ENCODE assay signal across 35 cellular contexts in genomic region chr20:63421094-63421692, GRCh38. TPM values are rescaled to one million over a fixed set of nuclear protein-coding genes. Genes with fewer than 3 reads are reported as not detected.
"Had no signal": no experiment of that assay in that cellular context is flagged by ENCODE, and none has a peak within 500 bp of the region (broad histone marks: within the 10 kb centered on the region; RNA-seq: fewer than 3 reads in every experiment).

No MANE protein-coding gene starts in this region.

- FAIRE-seq: colon had no signal

- H3K36me3 ChIP-seq: adrenal gland, esophagus muscularis mucosa, gastrocnemius medialis, heart left ventricle had no signal

- H3K4me1 ChIP-seq: adrenal gland, body of pancreas, esophagus muscularis mucosa, foreskin keratinocyte, gastrocnemius medialis, heart left ventricle had no signal

- H3K27ac Mint-ChIP-seq: activated CD4-positive, alpha-beta memory T cell treated with anti-CD3 and anti-CD28 coated beads for 36 hours; activated CD4-positive, alpha-beta T cell treated with anti-CD3 and anti-CD28 coated beads for 36 hours; activated CD4-positive, alpha-beta T cell treated with anti-CD3 and anti-CD28 coated beads, Interleukin-2, amount 10 ng/mL, durations not matched to agents 24 days and 14 days; activated CD8-positive, alpha-beta memory T cell treated with anti-CD3 and anti-CD28 coated beads, Interleukin-2, amount 10 ng/mL, durations not matched to agents 7 days and 5 days; activated CD8-positive, alpha-beta T cell treated with anti-CD3 and anti-CD28 coated beads, Interleukin-2, amount 10 ng/mL, durations not matched to agents 7 days and 5 days; activated naive CD4-positive, alpha-beta T cell treated with anti-CD3 and anti-CD28 coated beads for 36 hours; activated naive CD4-positive, alpha-beta T cell treated with anti-CD3 and anti-CD28 coated beads, Interleukin-2, amount 50 U/mL, for 24 hours; activated naive CD8-positive, alpha-beta T cell treated with anti-CD3 and anti-CD28 coated beads for 36 hours; activated naive CD8-positive, alpha-beta T cell treated with anti-CD3 and anti-CD28 coated beads, Interleukin-2, amount 50 U/mL, for 24 hours; activated T-helper 1 cell treated with anti-CD3 and anti-CD28 coated beads, Interleukin-12 subunit alpha, Interleukin-12 subunit beta, Interleukin-2, Interleukin-4 antibody, amounts not matched to agents 30 ng/mL and 10 ng/mL and 1 ng/mL, durations not matched to agents 14 hours and 24 hours and 36 hours; activated T-helper 2 cell treated with anti-CD3 and anti-CD28 coated beads, Interferon-gamma antibody, Interleukin-2, Interleukin-4, amounts not matched to agents 10 μg/mL and 5 μg/mL and 100 μg/mL, durations not matched to agents 14 hours and 24 hours and 36 hours; effector memory CD8-positive, alpha-beta T cell; T-helper 1 cell treated with Interleukin-12 subunit alpha and Interleukin-12 subunit beta and Interleukin-4 antibody, amounts not matched to agents 30 μg/mL and 1 μg/mL, for 36 hours had no signal

- ATAC-seq: activated CD4-positive, alpha-beta T cell treated with anti-CD3 and anti-CD28 coated beads for 36 hours; activated CD8-positive, alpha-beta memory T cell treated with anti-CD3 and anti-CD28 coated beads, Interleukin-2, amount 10 ng/mL, durations not matched to agents 7 days and 5 days; activated CD8-positive, alpha-beta T cell treated with anti-CD3 and anti-CD28 coated beads, Interleukin-2, amount 10 ng/mL, durations not matched to agents 7 days and 5 days; activated naive CD8-positive, alpha-beta T cell treated with anti-CD3 and anti-CD28 coated beads, Interleukin-2, amount 50 U/mL, for 24 hours; body of pancreas; effector memory CD8-positive, alpha-beta T cell; foreskin keratinocyte; gastrocnemius medialis; heart left ventricle had no signal

- H3K4me1 Mint-ChIP-seq: activated CD4-positive, alpha-beta T cell treated with anti-CD3 and anti-CD28 coated beads for 36 hours; activated CD4-positive, alpha-beta T cell treated with anti-CD3 and anti-CD28 coated beads, Interleukin-2, amount 10 ng/mL, durations not matched to agents 24 days and 14 days; activated CD8-positive, alpha-beta memory T cell treated with anti-CD3 and anti-CD28 coated beads, Interleukin-2, amount 10 ng/mL, durations not matched to agents 7 days and 5 days; activated naive CD4-positive, alpha-beta T cell treated with anti-CD3 and anti-CD28 coated beads, Interleukin-2, amount 50 U/mL, for 24 hours; activated naive CD8-positive, alpha-beta T cell treated with anti-CD3 and anti-CD28 coated beads for 36 hours; activated naive CD8-positive, alpha-beta T cell treated with anti-CD3 and anti-CD28 coated beads, Interleukin-2, amount 50 U/mL, for 24 hours had no signal

- DNase-seq: activated CD4-positive, alpha-beta memory T cell treated with anti-CD3 and anti-CD28 coated beads for 36 hours; activated CD4-positive, alpha-beta T cell treated with anti-CD3 and anti-CD28 coated beads for 36 hours; activated CD4-positive, alpha-beta T cell treated with anti-CD3 and anti-CD28 coated beads, Interleukin-2, amount 10 ng/mL, durations not matched to agents 24 days and 14 days; activated CD4-positive, CD25-positive, alpha-beta regulatory T cell; activated CD4-positive, CD25-positive, alpha-beta regulatory T cell treated with anti-CD3 and anti-CD28 coated beads, Interleukin-2, amount 50 U/mL, for 72 hours; activated CD8-positive, alpha-beta memory T cell treated with anti-CD3 and anti-CD28 coated beads, Interleukin-2, amount 10 ng/mL, durations not matched to agents 7 days and 5 days; activated CD8-positive, alpha-beta memory T cell treated with anti-CD3 and anti-CD28 coated beads, Interleukin-2, amount 50 U/mL, for 4 hours; activated CD8-positive, alpha-beta T cell treated with anti-CD3 and anti-CD28 coated beads, Interleukin-2, amount 10 ng/mL, durations not matched to agents 7 days and 5 days; activated effector memory CD4-positive, alpha-beta T cell treated with anti-CD3 and anti-CD28 coated beads, Interleukin-2, amount 50 U/mL, for 16 hours; activated naive CD4-positive, alpha-beta T cell treated with anti-CD3 and anti-CD28 coated beads for 36 hours; activated naive CD8-positive, alpha-beta T cell treated with anti-CD3 and anti-CD28 coated beads for 36 hours; activated naive CD8-positive, alpha-beta T cell treated with anti-CD3 and anti-CD28 coated beads, Interleukin-2, amount 50 U/mL, for 24 hours; activated T-cell treated with anti-CD3 and anti-CD28 coated beads, Interleukin-2, amount 50 U/mL, for 1 hour; activated T-cell treated with anti-CD3 and anti-CD28 coated beads, Interleukin-2, amount 50 U/mL, for 48 hours; adrenal gland; aorta; body of pancreas; cortex of kidney; dermis blood vessel endothelial cell; effector CD4-positive, alpha-beta T cell; effector memory CD8-positive, alpha-beta T cell; erythroblast; foreskin keratinocyte; gastrocnemius medialis; glutamatergic neuron; heart left ventricle; T1000 had no signal

- H3K36me3 Mint-ChIP-seq: activated CD4-positive, alpha-beta memory T cell treated with anti-CD3 and anti-CD28 coated beads for 36 hours; activated CD8-positive, alpha-beta memory T cell treated with anti-CD3 and anti-CD28 coated beads, Interleukin-2, amount 10 ng/mL, durations not matched to agents 7 days and 5 days; activated naive CD4-positive, alpha-beta T cell treated with anti-CD3 and anti-CD28 coated beads, Interleukin-2, amount 50 U/mL, for 24 hours; activated naive CD8-positive, alpha-beta T cell treated with anti-CD3 and anti-CD28 coated beads for 36 hours had no signal

- H3K9me3 Mint-ChIP-seq: activated CD4-positive, alpha-beta memory T cell treated with anti-CD3 and anti-CD28 coated beads for 36 hours; activated CD4-positive, alpha-beta T cell treated with anti-CD3 and anti-CD28 coated beads, Interleukin-2, amount 10 ng/mL, durations not matched to agents 24 days and 14 days; activated naive CD4-positive, alpha-beta T cell treated with anti-CD3 and anti-CD28 coated beads for 36 hours; activated naive CD4-positive, alpha-beta T cell treated with anti-CD3 and anti-CD28 coated beads, Interleukin-2, amount 50 U/mL, for 24 hours; activated naive CD8-positive, alpha-beta T cell treated with anti-CD3 and anti-CD28 coated beads for 36 hours; activated naive CD8-positive, alpha-beta T cell treated with anti-CD3 and anti-CD28 coated beads, Interleukin-2, amount 50 U/mL, for 24 hours; activated T-helper 1 cell treated with anti-CD3 and anti-CD28 coated beads, Interleukin-12 subunit alpha, Interleukin-12 subunit beta, Interleukin-2, Interleukin-4 antibody, amounts not matched to agents 30 ng/mL and 10 ng/mL and 1 ng/mL, durations not matched to agents 14 hours and 24 hours and 36 hours; activated T-helper 2 cell treated with anti-CD3 and anti-CD28 coated beads, Interferon-gamma antibody, Interleukin-2, Interleukin-4, amounts not matched to agents 10 μg/mL and 5 μg/mL and 100 μg/mL, durations not matched to agents 14 hours and 24 hours and 36 hours; effector memory CD8-positive, alpha-beta T cell; T-helper 1 cell treated with Interleukin-12 subunit alpha and Interleukin-12 subunit beta and Interleukin-4 antibody, amounts not matched to agents 30 μg/mL and 1 μg/mL, for 36 hours had no signal

- H3K27me3 ChIP-seq: adrenal gland, body of pancreas had no signal

- H3K4me3 Mint-ChIP-seq: activated CD4-positive, alpha-beta memory T cell treated with anti-CD3 and anti-CD28 coated beads for 36 hours; activated CD4-positive, alpha-beta T cell treated with anti-CD3 and anti-CD28 coated beads for 36 hours; activated CD4-positive, alpha-beta T cell treated with anti-CD3 and anti-CD28 coated beads, Interleukin-2, amount 10 ng/mL, durations not matched to agents 24 days and 14 days; activated CD8-positive, alpha-beta memory T cell treated with anti-CD3 and anti-CD28 coated beads, Interleukin-2, amount 10 ng/mL, durations not matched to agents 7 days and 5 days; activated CD8-positive, alpha-beta T cell treated with anti-CD3 and anti-CD28 coated beads, Interleukin-2, amount 10 ng/mL, durations not matched to agents 7 days and 5 days; activated naive CD4-positive, alpha-beta T cell treated with anti-CD3 and anti-CD28 coated beads for 36 hours; activated naive CD4-positive, alpha-beta T cell treated with anti-CD3 and anti-CD28 coated beads, Interleukin-2, amount 50 U/mL, for 24 hours; activated naive CD8-positive, alpha-beta T cell treated with anti-CD3 and anti-CD28 coated beads for 36 hours; activated naive CD8-positive, alpha-beta T cell treated with anti-CD3 and anti-CD28 coated beads, Interleukin-2, amount 50 U/mL, for 24 hours; activated T-helper 1 cell treated with anti-CD3 and anti-CD28 coated beads, Interleukin-12 subunit alpha, Interleukin-12 subunit beta, Interleukin-2, Interleukin-4 antibody, amounts not matched to agents 30 ng/mL and 10 ng/mL and 1 ng/mL, durations not matched to agents 14 hours and 24 hours and 36 hours; effector memory CD8-positive, alpha-beta T cell; T-helper 1 cell treated with Interleukin-12 subunit alpha and Interleukin-12 subunit beta and Interleukin-4 antibody, amounts not matched to agents 30 μg/mL and 1 μg/mL, for 36 hours had no signal

- H3K27ac ChIP-seq: adrenal gland, body of pancreas, esophagus muscularis mucosa, foreskin keratinocyte, gastrocnemius medialis, heart left ventricle had no signal

- H3K9me3 ChIP-seq: adrenal gland, body of pancreas, gastrocnemius medialis had no signal

- H3K27me3 Mint-ChIP-seq: activated CD4-positive, alpha-beta memory T cell treated with anti-CD3 and anti-CD28 coated beads for 36 hours; activated CD4-positive, alpha-beta T cell treated with anti-CD3 and anti-CD28 coated beads for 36 hours; activated CD4-positive, alpha-beta T cell treated with anti-CD3 and anti-CD28 coated beads, Interleukin-2, amount 10 ng/mL, durations not matched to agents 24 days and 14 days; activated CD8-positive, alpha-beta memory T cell treated with anti-CD3 and anti-CD28 coated beads, Interleukin-2, amount 10 ng/mL, durations not matched to agents 7 days and 5 days; activated naive CD8-positive, alpha-beta T cell treated with anti-CD3 and anti-CD28 coated beads for 36 hours had no signal

- H3K4me3 ChIP-seq: adrenal gland, body of pancreas, esophagus muscularis mucosa, gastrocnemius medialis, heart left ventricle had no signal

RNA-seq across cellular contexts. Expression of gene KCNQ2, which starts 51.3 kb away (rescaled TPM):
- total RNA-seq: activated CD4-positive, alpha-beta memory T cell treated with anti-CD3 and anti-CD28 coated beads for 36 hours; activated CD4-positive, alpha-beta T cell treated with anti-CD3 and anti-CD28 coated beads for 36 hours; activated CD4-positive, alpha-beta T cell treated with anti-CD3 and anti-CD28 coated beads, Interleukin-2, amount 10 ng/mL, durations not matched to agents 24 days and 14 days; activated CD8-positive, alpha-beta memory T cell treated with anti-CD3 and anti-CD28 coated beads for 36 hours; activated CD8-positive, alpha-beta T cell treated with anti-CD3 and anti-CD28 coated beads, Interleukin-2, amount 10 ng/mL, durations not matched to agents 7 days and 5 days; activated naive CD4-positive, alpha-beta T cell treated with anti-CD3 and anti-CD28 coated beads for 36 hours; activated T-helper 1 cell treated with anti-CD3 and anti-CD28 coated beads, Interleukin-12 subunit alpha, Interleukin-12 subunit beta, Interleukin-2, Interleukin-4 antibody, amounts not matched to agents 30 ng/mL and 10 ng/mL and 1 ng/mL, durations not matched to agents 14 hours and 24 hours and 36 hours; activated T-helper 2 cell treated with anti-CD3 and anti-CD28 coated beads, Interferon-gamma antibody, Interleukin-2, Interleukin-4, amounts not matched to agents 10 μg/mL and 5 μg/mL and 100 μg/mL, durations not matched to agents 14 hours and 24 hours and 36 hours; aorta; chondrocyte; dermis blood vessel endothelial cell; foreskin keratinocyte; gastrocnemius medialis had no signal
- polyA plus RNA-seq: aorta, foreskin keratinocyte, heart left ventricle had no signal
